In the genomic region with DNA sequence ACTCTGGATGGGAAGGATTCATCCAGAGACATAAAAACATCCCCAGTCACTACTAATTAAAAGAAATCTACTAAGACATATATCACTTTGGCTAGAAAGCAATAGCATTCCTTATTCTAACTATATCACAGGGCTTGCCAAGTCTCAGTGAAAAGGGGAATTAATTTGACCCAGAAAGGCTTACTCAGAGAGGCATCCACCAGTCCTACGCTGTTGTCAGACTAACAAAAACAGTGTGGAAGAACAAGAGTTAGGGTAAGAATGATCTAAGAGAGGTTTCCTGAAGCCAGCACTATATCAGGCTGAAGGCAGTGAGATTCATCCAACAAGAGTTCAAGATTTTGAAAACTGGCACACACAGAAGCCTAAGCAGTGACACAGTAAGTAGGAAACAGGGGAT, we compare ENCODE assay signal across 17 cellular contexts.
"Had no signal": no experiment of that assay in that cellular context is flagged by ENCODE, and none has a peak within 500 bp of the region (broad histone marks: within the 10 kb centered on the region; RNA-seq: fewer than 3 reads in every experiment).

No MANE protein-coding gene starts in this region.

- H3K4me1 Mint-ChIP-seq: activated B cell treated with CpG ODN at 0.5 μM for 24 hours, T-helper 17 cell had no signal

- H3K9me3 ChIP-seq: left ventricle myocardium inferior had no signal

- H3K4me1 ChIP-seq: left ventricle myocardium inferior had no signal

- H3K4me2 ChIP-seq: smooth muscle cell had no signal

- DNase-seq: activated B cell treated with CpG ODN at 0.5 μM for 24 hours; activated CD4-positive, alpha-beta T cell treated with anti-CD3 and anti-CD28 coated beads for 48 hours; activated CD8-positive, alpha-beta T cell treated with anti-CD3 and anti-CD28 coated beads for 36 hours; activated gamma-delta T cell; activated T-cell treated with anti-CD3 and anti-CD28 coated beads, Interleukin-2, amount 50 U/mL, for 4 hours; amygdala; brain microvascular endothelial cell; dermis blood vessel endothelial cell; left ventricle myocardium inferior; occipital lobe; right cardiac atrium; stimulated activated naive CD8-positive, alpha-beta T cell treated with anti-CD3 and anti-CD28 coated beads, Interleukin-15, Interleukin-2, amounts not matched to agents 100 U/mL and 50 U/mL, for 24 hours; T-helper 17 cell; trophoblast cell had no signal

- H3K36me3 ChIP-seq: brain microvascular endothelial cell, left ventricle myocardium inferior had no signal

- ATAC-seq: activated CD8-positive, alpha-beta T cell treated with anti-CD3 and anti-CD28 coated beads for 36 hours; activated naive CD4-positive, alpha-beta T cell treated with anti-CD3 and anti-CD28 coated beads, Interleukin-2, amount 50 U/mL, for 72 hours; activated T-cell treated with anti-CD3 and anti-CD28 coated beads, Interleukin-2, amount 50 U/mL, for 4 hours; natural killer cell treated with Interleukin-12 subunit alpha and Interleukin-12 subunit beta and Interleukin-15 and Interleukin-18, amount 100 ng/mL, for 72 hours; right cardiac atrium; stimulated activated naive CD8-positive, alpha-beta T cell treated with anti-CD3 and anti-CD28 coated beads, Interleukin-15, Interleukin-2, amounts not matched to agents 100 U/mL and 50 U/mL, for 24 hours; T-helper 17 cell had no signal

- H3K9me3 Mint-ChIP-seq: activated B cell treated with CpG ODN at 0.5 μM for 24 hours; activated CD8-positive, alpha-beta T cell treated with anti-CD3 and anti-CD28 coated beads for 36 hours; activated naive CD4-positive, alpha-beta T cell treated with anti-CD3 and anti-CD28 coated beads, Interleukin-2, amount 50 U/mL, for 72 hours; activated T-cell treated with anti-CD3 and anti-CD28 coated beads, Interleukin-2, amount 50 U/mL, for 4 hours; natural killer cell treated with Interleukin-12 subunit alpha and Interleukin-12 subunit beta and Interleukin-15 and Interleukin-18, amount 100 ng/mL, for 72 hours had no signal

- H3K36me3 Mint-ChIP-seq: activated naive CD4-positive, alpha-beta T cell treated with anti-CD3 and anti-CD28 coated beads, Interleukin-2, amount 50 U/mL, for 72 hours; natural killer cell treated with Interleukin-12 subunit alpha and Interleukin-12 subunit beta and Interleukin-15 and Interleukin-18, amount 100 ng/mL, for 72 hours had no signal

- H3K4me3 Mint-ChIP-seq: activated B cell treated with CpG ODN at 0.5 μM for 24 hours; activated CD8-positive, alpha-beta T cell treated with anti-CD3 and anti-CD28 coated beads for 36 hours; activated T-cell treated with anti-CD3 and anti-CD28 coated beads, Interleukin-2, amount 50 U/mL, for 4 hours; natural killer cell treated with Interleukin-12 subunit alpha and Interleukin-12 subunit beta and Interleukin-15 and Interleukin-18, amount 100 ng/mL, for 72 hours; T-helper 17 cell had no signal

- H3K27me3 ChIP-seq: brain microvascular endothelial cell had no signal

- H3K4me3 ChIP-seq: left ventricle myocardium inferior, smooth muscle cell had no signal

- H3K27ac Mint-ChIP-seq: activated B cell treated with CpG ODN at 0.5 μM for 24 hours; activated CD8-positive, alpha-beta T cell treated with anti-CD3 and anti-CD28 coated beads for 36 hours; activated naive CD4-positive, alpha-beta T cell treated with anti-CD3 and anti-CD28 coated beads, Interleukin-2, amount 50 U/mL, for 72 hours; natural killer cell treated with Interleukin-12 subunit alpha and Interleukin-12 subunit beta and Interleukin-15 and Interleukin-18, amount 100 ng/mL, for 72 hours; T-helper 17 cell had no signal

- H3K27ac ChIP-seq: brain microvascular endothelial cell, left ventricle myocardium inferior had no signal
